24 cellular contexts compared by ENCODE assay signal in the genomic region with DNA sequence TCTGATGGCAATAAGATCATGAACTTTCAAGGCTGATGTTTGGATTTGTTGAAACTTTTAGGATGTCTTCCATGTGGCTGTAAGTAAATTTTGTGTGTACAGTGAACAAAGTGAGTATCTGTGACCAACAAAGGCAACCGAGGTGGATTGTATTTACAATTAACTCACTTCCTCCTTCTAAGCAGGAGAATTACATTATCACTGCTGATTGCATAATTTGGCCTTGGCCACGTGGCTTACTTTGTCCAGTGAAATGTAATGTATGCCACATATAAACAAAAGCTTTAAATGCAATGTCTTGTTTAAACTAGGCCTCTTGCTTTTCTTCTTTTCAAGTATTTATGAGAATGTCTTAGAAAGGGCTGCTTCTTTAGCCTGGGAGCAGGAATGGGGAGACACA.
A peak's percentile ranks its signal among the peaks of the same experiment; 100 is the strongest.
DNase-seq lines count a peak whose midpoint lies in the region; ATAC-seq and TF ChIP-seq lines count a peak whose summit lies in the region.
"Had no signal": no experiment of that assay in that cellular context is flagged by ENCODE, and none has a peak within 500 bp of the region (broad histone marks: within the 10 kb centered on the region; RNA-seq: fewer than 3 reads in every experiment).

No MANE protein-coding gene starts in this region.

- in situ Hi-C loops in KBM-7 (cut with MboI; ENCODE audit: low pct_unique_long_range_greater_than_20kb, low sequenced_read_pairs): no loop called here

- POLR2A ChIA-PET in PC-9 (lab: Charles Lee; ENCODE audit: unreplicated experiment): no interaction called here

- H3K27ac ChIP-seq in DND-41 (ENCODE audit: low read length): no peak overlapping the region
- H3K27ac ChIP-seq in PC-9: no peak overlapping the region
- H3K27ac ChIP-seq: coronary artery, epithelial cell of prostate, Peyer's patch, testis had no signal

- intact Hi-C loops in PC-9 (cut with micrococcal nuclease; ENCODE audit: unreplicated experiment): no loop called here

- no peak overlapping the region for H3K4me3 Mint-ChIP-seq in type B pancreatic cell
- H3K4me3 Mint-ChIP-seq: activated naive CD4-positive, alpha-beta T cell treated with anti-CD3 and anti-CD28 coated beads for 36 hours; immature natural killer cell; naive B cell had no signal

- H3K9me3 Mint-ChIP-seq in type B pancreatic cell: peaks cover 4% of the 10 kb centered on the region
- H3K9me3 Mint-ChIP-seq: activated naive CD4-positive, alpha-beta T cell treated with anti-CD3 and anti-CD28 coated beads for 36 hours had no signal

- DNase-seq in DND-41 (no peak), KBM-7 (peak; percentile 18), PC-9 (no peak), fibroblast of pulmonary artery (ENCODE audit: low read depth) (peak; percentile 20), GOT3 (lab: John Stamatoyannopoulos, UW) (no peak), type B pancreatic cell (ENCODE audit: extremely low spot score, unreplicated experiment) (no peak), NCI-H2227 treated with DMSO at 0.1 percent for 48 hours (lab: John Stamatoyannopoulos, UW) (no peak), cortex of kidney (lab: John Stamatoyannopoulos, UW) (no peak)
- DNase-seq: activated CD4-positive, alpha-beta T cell treated with anti-CD3 and anti-CD28 coated beads, Interleukin-2, amount 50 U/mL, for 4 hours; activated naive CD4-positive, alpha-beta T cell treated with anti-CD3 and anti-CD28 coated beads for 36 hours; activated T-cell treated with anti-CD3 and anti-CD28 coated beads, Interleukin-2, amount 50 U/mL, for 1 hour; H7; head of caudate nucleus; immature natural killer cell; naive B cell; NCI-H2081; NCI-H524 treated with DMSO at 0.1 percent for 48 hours; Peyer's patch; small intestine; testis had no signal

- H4K20me1 ChIP-seq in DND-41 (ENCODE audit: insufficient read depth, low read length): no peaks in the 10 kb centered on the region
- no peaks in the 10 kb centered on the region for H4K20me1 ChIP-seq in PC-9 (ENCODE audit: insufficient read depth)

- no peak overlapping the region for H3K27ac Mint-ChIP-seq in type B pancreatic cell
- H3K27ac Mint-ChIP-seq: activated naive CD4-positive, alpha-beta T cell treated with anti-CD3 and anti-CD28 coated beads for 36 hours; immature natural killer cell; naive B cell; progenitor cell of endocrine pancreas had no signal

- H3K4me1 Mint-ChIP-seq in type B pancreatic cell (ENCODE audit: unreplicated experiment): no peaks in the 10 kb centered on the region
- H3K4me1 Mint-ChIP-seq: immature natural killer cell, naive B cell had no signal

- TF ChIP-seq CTCF in DND-41 (IDR thresholded peaks at IDR 0.05; ENCODE audit: borderline replicate concordance, extremely low read depth, low read length, poor library complexity, severe bottlenecking): no peak
- no peak for TF ChIP-seq CTCF in PC-9 (conservative IDR thresholded peaks at IDR 0.05)
- TF ChIP-seq CTCF in fibroblast of pulmonary artery (IDR thresholded peaks at IDR 0.05; ENCODE audit: low read length, missing control alignments): no peak
- TF ChIP-seq CTCF in type B pancreatic cell (conservative IDR thresholded peaks at IDR 0.05): no peak

- no peaks in the 10 kb centered on the region for H3K36me3 ChIP-seq in DND-41 (ENCODE audit: insufficient read depth, low read length)
- H3K36me3 ChIP-seq in PC-9 (ENCODE audit: low read depth): no peaks in the 10 kb centered on the region
- H3K36me3 ChIP-seq: Peyer's patch had no signal

- no TSS peak for BruUV-seq in PC-9 (replicated peaks; lab: Mats Ljungman, UMichigan)

- no peaks in the 10 kb centered on the region for H3K36me3 Mint-ChIP-seq in type B pancreatic cell
- H3K36me3 Mint-ChIP-seq: immature natural killer cell, naive B cell had no signal

- H3K9me2 ChIP-seq in PC-9 (ENCODE audit: insufficient read depth): no peaks in the 10 kb centered on the region; the same call in 1 of the 2 replicates

- no peaks in the 10 kb centered on the region for H3K27me3 Mint-ChIP-seq in type B pancreatic cell
- H3K27me3 Mint-ChIP-seq: progenitor cell of endocrine pancreas had no signal

- CTCF ChIA-PET in PC-9 (lab: Charles Lee): no interaction called here

- no peak overlapping the region for H3K9ac ChIP-seq in DND-41 (ENCODE audit: low read depth, low read length)

- H3F3A ChIP-seq in PC-9 (ENCODE audit: insufficient read depth, low read depth): no peaks in the 10 kb centered on the region

- no peak for ATAC-seq in DND-41 (ENCODE audit: insufficient read depth, low read depth)

- H3K79me2 ChIP-seq in DND-41 (ENCODE audit: insufficient read depth, low read length) (no peaks in the 10 kb centered on the region), PC-9 (ENCODE audit: low read depth) (no peaks in the 10 kb centered on the region)

- H3K9me3 ChIP-seq in DND-41 (ENCODE audit: insufficient read depth, low read length, severe bottlenecking) (no peaks in the 10 kb centered on the region), PC-9 (ENCODE audit: insufficient read depth, low read depth) (no peaks in the 10 kb centered on the region)
- H3K9me3 ChIP-seq: Peyer's patch, testis had no signal

- no peaks in the 10 kb centered on the region for H3K27me3 ChIP-seq in DND-41 (ENCODE audit: insufficient read depth, low read length, poor library complexity)
- no peaks in the 10 kb centered on the region for H3K27me3 ChIP-seq in PC-9 (ENCODE audit: insufficient read depth, low read depth)
- H3K27me3 ChIP-seq: Peyer's patch, testis had no signal

- no peaks in the 10 kb centered on the region for H3K4me1 ChIP-seq in DND-41 (ENCODE audit: insufficient read depth, low read length)
- no peaks in the 10 kb centered on the region for H3K4me1 ChIP-seq in PC-9 (replicated peaks; ENCODE audit: insufficient read depth)
- H3K4me1 ChIP-seq: Peyer's patch, testis had no signal

- H3K4me2 ChIP-seq in DND-41 (ENCODE audit: insufficient read depth, low read length) (no peak overlapping the region), PC-9 (no peak overlapping the region)

- H2AFZ ChIP-seq in DND-41 (ENCODE audit: low read depth, low read length) (peak overlapping the region; percentile 26; the same call in 1 of the 2 replicates), PC-9 (peak overlapping the region; percentile 55)

- H3K4me3 ChIP-seq in DND-41 (ENCODE audit: low read depth in 1 of 2, low read length in 2 of 2): no peak overlapping the region
- no peak overlapping the region for H3K4me3 ChIP-seq in PC-9
- H3K4me3 ChIP-seq in fibroblast of pulmonary artery (replicated peaks; ENCODE audit: low read depth, low read length): no peak overlapping the region
- H3K4me3 ChIP-seq: coronary artery, lung, Peyer's patch, testis had no signal

Comparison
In these comparisons a context has a peak if more than half of its experiments do, and no peak if none do; other contexts are left out.
1. DNase-seq: peak in KBM-7 (single experiment) and fibroblast of pulmonary artery (single experiment); none in DND-41 (single experiment), PC-9 (0 of 2), GOT3 (single experiment), type B pancreatic cell (single experiment), NCI-H2227 treated with DMSO at 0.1 percent for 48 hours (single experiment) and cortex of kidney (single experiment).